ENCODE assay signal across 23 cellular contexts in genomic region chr2:59627599-59627998, GRCh38.
DNase-seq lines count a peak whose midpoint lies in the region; ATAC-seq, FAIRE-seq and TF ChIP-seq lines count a peak whose summit lies in the region.
"Had no signal": no experiment of that assay in that cellular context is flagged by ENCODE, and none has a peak within 500 bp of the region (broad histone marks: within the 10 kb centered on the region; RNA-seq: fewer than 3 reads in every experiment).

No MANE protein-coding gene starts in this region.

- H3K9me3 Mint-ChIP-seq in stimulated activated naive B cell treated with anti-CD40 and anti-IgM and Interleukin-4, amounts not matched to agents 10 μg/mL and 1 μg/mL and 100 μg/mL, for 72 hours: peaks cover 1 to 7% of the 10 kb centered on the region in 2 donors
- H3K9me3 Mint-ChIP-seq: CD8-positive, alpha-beta T cell had no signal

- 0% methylated on average over 1 of the region's 1 CpG for WGBS in HepG2 (ENCODE audit: low lambda C conversion rate)
- WGBS in right lobe of liver (ENCODE audit: insufficient coverage, low coverage, low lambda C conversion rate, missing lambda C conversion rate): 7% methylated on average over 1 of the region's 1 CpG

- H3K4me3 ChIP-seq in left ventricle myocardium inferior: no peak overlapping the region
- no peak overlapping the region for H3K4me3 ChIP-seq in HepG2 (replicated peaks in 1 of 3; ENCODE audit: insufficient read depth in 1 of 3, low read depth in 2 of 3, low read length in 3 of 3)
- H3K4me3 ChIP-seq in right lobe of liver: no peak overlapping the region
- H3K4me3 ChIP-seq: A549; BLaER1 treated with 17β-estradiol and CSF1 and Interleukin-3, amounts not matched to agents 10 nM and 100 nM had no signal

- ATAC-seq in left ventricle myocardium superior (peak; percentile 26), HepG2 (no peak), right lobe of liver (peak; percentile 53 to 78 (median 73))
- ATAC-seq in stimulated activated naive B cell treated with anti-CD40 and anti-IgM and Interleukin-4, amounts not matched to agents 10 μg/mL and 1 μg/mL and 100 μg/mL, for 72 hours (replicated peaks): no peak
- ATAC-seq: A549; CD8-positive, alpha-beta T cell had no signal

- no peak overlapping the region for H3K27ac Mint-ChIP-seq in stimulated activated naive B cell treated with anti-CD40 and anti-IgM and Interleukin-4, amounts not matched to agents 10 μg/mL and 1 μg/mL and 100 μg/mL, for 72 hours
- H3K27ac Mint-ChIP-seq: B cell; CD4-positive, alpha-beta T cell; CD8-positive, alpha-beta T cell had no signal

- TF ChIP-seq EP300 in HepG2 (IDR thresholded peaks at IDR 0.05; ENCODE audit: low read depth in 2 of 2, low read length in 2 of 2) (no peak), HepG2 (CRISPR knock-in tag; IDR thresholded peaks at IDR 0.05; ENCODE audit: borderline replicate concordance) (no peak)

- H3K36me3 Mint-ChIP-seq in stimulated activated naive B cell treated with anti-CD40 and anti-IgM and Interleukin-4, amounts not matched to agents 10 μg/mL and 1 μg/mL and 100 μg/mL, for 72 hours: peaks cover 3 to 5% of the 10 kb centered on the region in 2 donors
- H3K36me3 Mint-ChIP-seq: CD8-positive, alpha-beta T cell had no signal

- H3K9me3 ChIP-seq in left ventricle myocardium inferior (replicated peaks): peaks cover 3% of the 10 kb centered on the region
- peaks cover 66% of the 10 kb centered on the region for H3K9me3 ChIP-seq in HepG2 (ENCODE audit: low read length)
- H3K9me3 ChIP-seq in right lobe of liver: peaks cover 0 to 3% (median 0%) of the 10 kb centered on the region in 4 donors
- H3K9me3 ChIP-seq: BLaER1 treated with 17β-estradiol and CSF1 and Interleukin-3, amounts not matched to agents 10 nM and 100 nM; Caco-2 had no signal

- H3K4me1 Mint-ChIP-seq in stimulated activated naive B cell treated with anti-CD40 and anti-IgM and Interleukin-4, amounts not matched to agents 10 μg/mL and 1 μg/mL and 100 μg/mL, for 72 hours: peaks cover 13 to 20% of the 10 kb centered on the region in 2 donors

- no peak overlapping the region for H3K27ac ChIP-seq in left ventricle myocardium inferior (replicated peaks)
- no peak overlapping the region for H3K27ac ChIP-seq in HepG2 (ENCODE audit: extremely low read length, insufficient read depth, low read length)
- H3K27ac ChIP-seq in right lobe of liver: no peak overlapping the region
- H3K27ac ChIP-seq in RWPE1: no peak overlapping the region
- H3K27ac ChIP-seq: 22Rv1; A549; BLaER1 treated with 17β-estradiol and CSF1 and Interleukin-3, amounts not matched to agents 10 nM and 100 nM; C4-2B had no signal

- no peak for TF ChIP-seq CTCF in left ventricle myocardium inferior (IDR thresholded peaks at IDR 0.05; ENCODE audit: borderline replicate concordance)
- no peak for TF ChIP-seq CTCF in HepG2 (CRISPR knock-in tag; IDR thresholded peaks at IDR 0.05)
- no peak for TF ChIP-seq CTCF in right lobe of liver (IDR thresholded peaks at IDR 0.05)
- TF ChIP-seq CTCF in RWPE1 (conservative IDR thresholded peaks at IDR 0.05; ENCODE audit: low read depth): no peak
- no peak for TF ChIP-seq CTCF in GM13976 (IDR thresholded peaks at IDR 0.05; ENCODE audit: borderline replicate concordance, control extremely low read depth, extremely low read depth, insufficient read depth, missing control alignments)

- no peak overlapping the region for H2AFZ ChIP-seq in HepG2 (ENCODE audit: low read length)

- no peak for TF ChIP-seq RAD21 in HepG2 (CRISPR knock-in tag; IDR thresholded peaks at IDR 0.05)

- no TSS peak for BruUV-seq in HepG2 (replicated peaks; lab: Mats Ljungman, UMichigan)

- no peaks in the 10 kb centered on the region for H4K20me1 ChIP-seq in HepG2 (ENCODE audit: insufficient read depth, low read length)
- H4K20me1 ChIP-seq: BLaER1 treated with 17β-estradiol and CSF1 and Interleukin-3, amounts not matched to agents 10 nM and 100 nM had no signal

- H3K79me2 ChIP-seq in HepG2 (ENCODE audit: insufficient read depth, low read length): no peaks in the 10 kb centered on the region

- POLR2A ChIA-PET in HepG2 (lab: Yijun Ruan, JAX): no interaction called here
- POLR2A ChIA-PET in RWPE1 (lab: Yijun Ruan, JAX; ENCODE audit: low non-redundant PET): no interaction called here

- H3K9ac ChIP-seq in HepG2 (ENCODE audit: insufficient read depth, low read depth, low read length): no peak overlapping the region
- H3K9ac ChIP-seq: BLaER1 treated with 17β-estradiol and CSF1 and Interleukin-3, amounts not matched to agents 10 nM and 100 nM had no signal

- no peak overlapping the region for H3K4me3 Mint-ChIP-seq in stimulated activated naive B cell treated with anti-CD40 and anti-IgM and Interleukin-4, amounts not matched to agents 10 μg/mL and 1 μg/mL and 100 μg/mL, for 72 hours
- H3K4me3 Mint-ChIP-seq: B cell; CD4-positive, alpha-beta T cell; CD8-positive, alpha-beta T cell had no signal

- H3K27me3 ChIP-seq in left ventricle myocardium inferior (ENCODE audit: low read depth): no peaks in the 10 kb centered on the region
- no peaks in the 10 kb centered on the region for H3K27me3 ChIP-seq in HepG2 (ENCODE audit: control insufficient read depth in 1 of 2, insufficient read depth in 2 of 2, low read length in 2 of 2)
- no peaks in the 10 kb centered on the region for H3K27me3 ChIP-seq in right lobe of liver
- H3K27me3 ChIP-seq: BLaER1 treated with 17β-estradiol and CSF1 and Interleukin-3, amounts not matched to agents 10 nM and 100 nM had no signal

- no peak overlapping the region for H3K4me2 ChIP-seq in HepG2 (ENCODE audit: low read depth, low read length)
- H3K4me2 ChIP-seq: A549; BLaER1 treated with 17β-estradiol and CSF1 and Interleukin-3, amounts not matched to agents 10 nM and 100 nM had no signal

- no peak for TF ChIP-seq POLR2A in HepG2 (IDR thresholded peaks at IDR 0.05; ENCODE audit: insufficient read depth in 1 of 2, low read depth in 2 of 2, low read length in 2 of 2)
- no peak for TF ChIP-seq POLR2A in right lobe of liver (IDR thresholded peaks at IDR 0.05)

- DNase-seq in left ventricle myocardium superior (no peak), left ventricle myocardium inferior (no peak), HepG2 (ENCODE audit: low spot score) (no peak), right lobe of liver (no peak), RWPE1 (ENCODE audit: low spot score) (no peak), GM13976 (ENCODE audit: low spot score) (no peak)
- DNase-seq in stimulated activated naive B cell treated with anti-CD40 and anti-IgM and Interleukin-4, amounts not matched to agents 10 μg/mL and 1 μg/mL and 100 μg/mL, for 72 hours: no peak
- DNase-seq: AML-193; Caco-2; Calu3; CD4-positive, alpha-beta T cell; CD8-positive, alpha-beta T cell; DMS79 treated with DMSO at 0.1 percent for 48 hours; GF-D8 had no signal

- intact Hi-C loops in left ventricle myocardium superior (cut with micrococcal nuclease): no loop called here
- intact Hi-C loops in left ventricle myocardium inferior (cut with micrococcal nuclease): no loop called here
- intact Hi-C loops in HepG2 (cut with micrococcal nuclease; ENCODE audit: unreplicated experiment): no loop called here
- intact Hi-C loops in right lobe of liver (cut with DNase I): no loop called here

- CTCF ChIA-PET in HepG2 (lab: Yijun Ruan, JAX; ENCODE audit: low intra/inter-chr PET ratio, low total read pairs): no interaction called here
- CTCF ChIA-PET in RWPE1 (lab: Yijun Ruan, JAX): interaction anchor here (0.6 to 0.7 kb wide), 2 partner anchors 42 to 377 kb away, joined by 3 read pairs; no protein-coding TSS in a partner anchor

- peaks cover 11% of the 10 kb centered on the region for H3K4me1 ChIP-seq in left ventricle myocardium inferior
- H3K4me1 ChIP-seq in HepG2 (ENCODE audit: insufficient read depth, low read length): no peaks in the 10 kb centered on the region
- H3K4me1 ChIP-seq in right lobe of liver: peaks cover 0 to 8% (median 1%) of the 10 kb centered on the region in 4 donors
- H3K4me1 ChIP-seq: A549, Caco-2 had no signal

- in situ Hi-C loops in HepG2 (cut with HindIII; ENCODE audit: extremely low pct_ligation_motif_present, low pct_unique_long_range_greater_than_20kb): no loop called here
- in situ Hi-C loops in GM13976 (cut with MboI; ENCODE audit: low sequenced_read_pairs, unreplicated experiment): no loop called here

- no peaks in the 10 kb centered on the region for H3K36me3 ChIP-seq in left ventricle myocardium inferior
- H3K36me3 ChIP-seq in HepG2 (replicated peaks in 1 of 2; ENCODE audit: control insufficient read depth in 1 of 2, insufficient read depth in 2 of 2, low read length in 2 of 2): no peaks in the 10 kb centered on the region
- no peaks in the 10 kb centered on the region for H3K36me3 ChIP-seq in right lobe of liver
- H3K36me3 ChIP-seq: BLaER1 treated with 17β-estradiol and CSF1 and Interleukin-3, amounts not matched to agents 10 nM and 100 nM had no signal

- FAIRE-seq in HepG2 (lab: Jason Lieb, UNC): peak; percentile 8
- FAIRE-seq: A549, D721Med, G401.6, GM12891, GM18507 had no signal

- no peaks in the 10 kb centered on the region for H3K27me3 Mint-ChIP-seq in stimulated activated naive B cell treated with anti-CD40 and anti-IgM and Interleukin-4, amounts not matched to agents 10 μg/mL and 1 μg/mL and 100 μg/mL, for 72 hours
- H3K27me3 Mint-ChIP-seq: B cell; CD4-positive, alpha-beta T cell had no signal

TF ChIP-seq in HepG2, 621 proteins besides CTCF, POLR2A, EP300 and RAD21 (continues in another document):
- TF ChIP-seq ZBTB43 (CRISPR knock-in tag; conservative IDR thresholded peaks at IDR 0.05) (no peak), SRY (CRISPR knock-in tag; IDR thresholded peaks at IDR 0.05) (no peak), IKZF5 (CRISPR knock-in tag; IDR thresholded peaks at IDR 0.05) (no peak), ZNF724P (CRISPR knock-in tag; IDR thresholded peaks at IDR 0.05; ENCODE audit: borderline replicate concordance) (no peak)

Comparison
In these comparisons a context has a peak if more than half of its experiments do, and no peak if none do; other contexts are left out.
1. ATAC-seq: peak in left ventricle myocardium superior (single experiment) and right lobe of liver (4 of 4); none in HepG2 (single experiment) and stimulated activated naive B cell treated with anti-CD40 and anti-IgM and Interleukin-4, amounts not matched to agents 10 μg/mL and 1 μg/mL and 100 μg/mL, for 72 hours (0 of 2).